ENCODE assay signal across 20 cellular contexts in genomic region chr1:232686346-232686745, GRCh38.
"Had no signal": no experiment of that assay in that cellular context is flagged by ENCODE, and none has a peak within 500 bp of the region (broad histone marks: within the 10 kb centered on the region; RNA-seq: fewer than 3 reads in every experiment).

No MANE protein-coding gene starts in this region.

- H3K27ac ChIP-seq: body of pancreas, neutrophil, tibial artery, vagina, VCaP had no signal

- H3K4me3 ChIP-seq: body of pancreas, tibial artery, vagina had no signal

- H3K9me3 ChIP-seq: body of pancreas, neutrophil, tibial artery, vagina had no signal

- H3K36me3 ChIP-seq: neutrophil, tibial artery, vagina had no signal

- H3K27me3 ChIP-seq: body of pancreas, neutrophil, vagina had no signal

- ATAC-seq: activated T-cell treated with anti-CD3 and anti-CD28 coated beads, Interleukin-2, amount 50 U/mL, for 4 hours; body of pancreas; effector memory CD8-positive, alpha-beta T cell; left ventricle myocardium superior; naive thymus-derived CD8-positive, alpha-beta T cell; stimulated activated naive B cell treated with anti-CD40 and anti-IgM and Interleukin-4, amounts not matched to agents 10 μg/mL and 1 μg/mL and 100 μg/mL, for 72 hours; T-cell had no signal

- H3K4me1 ChIP-seq: tibial artery, vagina had no signal

- DNase-seq: activated CD4-positive, alpha-beta memory T cell treated with anti-CD3 and anti-CD28 coated beads, Interleukin-2, amount 10 ng/mL, durations not matched to agents 7 days and 5 days; activated effector memory CD4-positive, alpha-beta T cell treated with Interleukin-2 at 50 U/mL for 16 hours; activated naive CD4-positive, alpha-beta T cell treated with anti-CD3 and anti-CD28 coated beads, Interleukin-2, amount 50 U/mL, for 16 hours; activated T-cell treated with anti-CD3 and anti-CD28 coated beads, Interleukin-2, amount 50 U/mL, for 4 hours; amniotic stem cell; body of pancreas; cerebellar nuclear complex; effector memory CD8-positive, alpha-beta T cell; hippocampal formation; left ventricle myocardium superior; naive thymus-derived CD8-positive, alpha-beta T cell; retina; stimulated activated CD4-positive, alpha-beta T cell treated with anti-CD3 and anti-CD28 coated beads, Interleukin-2, amount 100 ng/mL, for 48 hours; stimulated activated naive B cell treated with anti-CD40 and anti-IgM and Interleukin-4, amounts not matched to agents 10 μg/mL and 1 μg/mL and 100 μg/mL, for 72 hours; T-cell; T1000; tibial artery had no signal
